In the genomic region with DNA sequence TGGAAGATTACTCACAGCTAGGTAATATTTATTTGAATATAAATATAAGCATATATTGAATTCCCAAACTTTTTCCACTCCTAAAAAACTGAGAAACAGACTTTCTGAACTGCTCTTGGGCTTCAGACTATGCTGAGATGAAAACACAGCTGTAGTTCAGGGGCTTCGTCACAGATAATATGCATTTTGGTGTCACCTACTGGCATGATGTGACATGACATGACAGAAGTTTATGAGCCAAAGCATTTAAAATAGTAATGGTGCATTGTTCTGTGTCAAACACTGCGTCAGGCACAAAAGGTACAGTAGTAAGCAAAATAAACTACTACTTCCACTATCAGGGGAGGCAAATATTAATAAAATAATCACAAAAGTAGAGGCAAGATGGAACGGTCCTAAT, we compare ENCODE assay signal across 8 cellular contexts.
A peak's percentile ranks its signal among the peaks of the same experiment; 100 is the strongest.
DNase-seq lines count a peak whose midpoint lies in the region; ATAC-seq and TF ChIP-seq lines count a peak whose summit lies in the region.

No MANE protein-coding gene starts in this region.

- no peak overlapping the region for H2BK5ac ChIP-seq in trophoblast cell (ENCODE audit: low read depth, low read length, poor library complexity)

- H3K14ac ChIP-seq in trophoblast cell (ENCODE audit: low read length): no peak overlapping the region

- no peak overlapping the region for H2BK12ac ChIP-seq in trophoblast cell (ENCODE audit: low read length)

- no peak overlapping the region for H4K8ac ChIP-seq in trophoblast cell (ENCODE audit: low read depth, low read length)

- no peak overlapping the region for H3K4ac ChIP-seq in trophoblast cell (ENCODE audit: low read depth, low read length)

- no peak overlapping the region for H3K23ac ChIP-seq in trophoblast cell (ENCODE audit: low read length)

- H3K9me3 ChIP-seq in trophoblast cell (ENCODE audit: insufficient read depth, low read depth, low read length): no peaks in the 10 kb centered on the region

- H4K91ac ChIP-seq in trophoblast cell (ENCODE audit: low read depth, low read length): no peak overlapping the region

- H3K9ac ChIP-seq in trophoblast cell (ENCODE audit: low read length): no peak overlapping the region

- peak; percentile 55 for ATAC-seq in GM18873 (IDR thresholded peaks at IDR 0.05; ENCODE audit: low FRiP score, unreplicated experiment)
- peak; percentile 82 for ATAC-seq in HG03342 (IDR thresholded peaks at IDR 0.05; ENCODE audit: unreplicated experiment)

- no peaks in the 10 kb centered on the region for H3K79me1 ChIP-seq in trophoblast cell (ENCODE audit: low read length)

- H2AFZ ChIP-seq in trophoblast cell (ENCODE audit: insufficient read depth, low read length, poor library complexity): no peak overlapping the region

- H3K18ac ChIP-seq in trophoblast cell (ENCODE audit: low read length): no peak overlapping the region

- no peaks in the 10 kb centered on the region for H3K27me3 ChIP-seq in trophoblast cell (ENCODE audit: insufficient read depth, low read length)

- no peak overlapping the region for H3K27ac ChIP-seq in trophoblast cell (ENCODE audit: low read depth, low read length)

- no peak overlapping the region for H2AK5ac ChIP-seq in trophoblast cell (ENCODE audit: low read length)

- no peak overlapping the region for H2BK120ac ChIP-seq in trophoblast cell (ENCODE audit: insufficient read depth, low read length, poor library complexity)

- H3K36me3 ChIP-seq in trophoblast cell (ENCODE audit: control insufficient read depth in 1 of 2, insufficient read depth in 2 of 2, low read length in 2 of 2): no peaks in the 10 kb centered on the region

- no peaks in the 10 kb centered on the region for H3K79me2 ChIP-seq in trophoblast cell (ENCODE audit: control insufficient read depth, insufficient read depth, low read length, poor library complexity)

- no peak overlapping the region for H3K4me2 ChIP-seq in trophoblast cell (ENCODE audit: low read length)

- DNase-seq in COLO829 (ENCODE audit: low spot score) (peak; percentile 28), OCI-M1 (lab: John Stamatoyannopoulos, UW) (peak; percentile 86), epithelial cell of proximal tubule (ENCODE audit: low read depth) (no peak), trophoblast cell (peak; percentile 33 to 73), middle frontal gyrus (ENCODE audit: extremely low spot score, low spot score) (no peak), NCI-H1436 (lab: John Stamatoyannopoulos, UW) (no peak)

- WGBS in trophoblast cell (ENCODE audit: extremely low coverage, insufficient coverage, insufficient read length): no CpG with 5 or more reads among the region's 3 CpGs

- H3K4me3 ChIP-seq in epithelial cell of proximal tubule (ENCODE audit: low read depth, low read length) (no peak overlapping the region), trophoblast cell (ENCODE audit: low read depth, low read length) (no peak overlapping the region)

- no peaks in the 10 kb centered on the region for H3K4me1 ChIP-seq in trophoblast cell (ENCODE audit: control insufficient read depth in 1 of 2, insufficient read depth in 2 of 2, low read length in 2 of 2)

- no peak overlapping the region for H4K12ac ChIP-seq in trophoblast cell (ENCODE audit: low read depth, low read length)

- TF ChIP-seq CTCF in epithelial cell of proximal tubule (conservative IDR thresholded peaks at IDR 0.05; ENCODE audit: low read depth, low read length): peak; percentile 64

Comparison
In these comparisons a context has a peak if more than half of its experiments do, and no peak if none do; other contexts are left out.
1. DNase-seq: peak in COLO829 (single experiment), OCI-M1 (single experiment) and trophoblast cell (2 of 2); none in epithelial cell of proximal tubule (single experiment), middle frontal gyrus (single experiment) and NCI-H1436 (single experiment).